29 cellular contexts compared by ENCODE assay signal in the genomic region with DNA sequence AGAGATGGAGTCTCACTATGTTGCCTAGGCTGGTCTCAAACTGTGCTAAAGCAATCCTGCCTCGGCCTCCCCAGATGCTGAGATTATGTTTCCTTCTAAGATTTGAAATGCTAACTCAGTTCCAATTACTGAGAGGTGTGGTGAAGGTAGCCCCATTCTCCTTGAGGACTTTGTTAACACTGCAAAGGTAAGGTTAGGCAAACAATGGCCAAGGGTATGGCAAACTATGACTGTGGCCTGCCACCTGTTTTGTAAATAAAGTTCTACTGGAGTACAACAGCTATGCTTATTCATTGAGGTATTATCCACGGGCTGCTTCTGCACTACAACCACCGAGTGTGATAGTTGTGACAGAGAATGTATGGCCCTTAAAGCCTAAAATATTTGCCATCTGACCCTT. TPM values are rescaled to one million over a fixed set of nuclear protein-coding genes. Genes with fewer than 3 reads are reported as not detected.
"Had no signal": no experiment of that assay in that cellular context is flagged by ENCODE, and none has a peak within 500 bp of the region (broad histone marks: within the 10 kb centered on the region; RNA-seq: fewer than 3 reads in every experiment).

No MANE protein-coding gene starts in this region.

- H3K27me3 Mint-ChIP-seq: activated B cell treated with CpG ODN at 0.5 μM for 24 hours; activated T-helper 17 cell treated with anti-CD3 and anti-CD28 coated beads, Interleukin-2, amount 50 U/mL, for 72 hours; brain had no signal

- H3K9me3 Mint-ChIP-seq: activated B cell treated with CpG ODN at 0.5 μM for 24 hours; activated naive CD4-positive, alpha-beta T cell treated with anti-CD3 and anti-CD28 coated beads, Interleukin-2, amount 50 U/mL, for 72 hours; activated T-helper 17 cell treated with anti-CD3 and anti-CD28 coated beads, Interleukin-2, amount 50 U/mL, for 72 hours; brain; nephron progenitor cell; T-helper 1 cell treated with Interleukin-12 subunit alpha and Interleukin-12 subunit beta and Interleukin-4 antibody, amounts not matched to agents 30 μg/mL and 1 μg/mL, for 36 hours had no signal

- H3K4me3 Mint-ChIP-seq: activated B cell treated with CpG ODN at 0.5 μM for 24 hours; activated T-helper 17 cell treated with anti-CD3 and anti-CD28 coated beads, Interleukin-2, amount 50 U/mL, for 72 hours; brain; nephron progenitor cell; T-helper 1 cell treated with Interleukin-12 subunit alpha and Interleukin-12 subunit beta and Interleukin-4 antibody, amounts not matched to agents 30 μg/mL and 1 μg/mL, for 36 hours had no signal

- H3K4me1 Mint-ChIP-seq: activated B cell treated with CpG ODN at 0.5 μM for 24 hours; activated T-helper 17 cell treated with anti-CD3 and anti-CD28 coated beads, Interleukin-2, amount 50 U/mL, for 72 hours; brain; nephron progenitor cell had no signal

- H3K9me3 ChIP-seq: esophagus muscularis mucosa, pancreas, psoas muscle, right atrium auricular region, tibial artery had no signal

- H3K27ac Mint-ChIP-seq: activated B cell treated with CpG ODN at 0.5 μM for 24 hours; activated T-helper 17 cell treated with anti-CD3 and anti-CD28 coated beads, Interleukin-2, amount 50 U/mL, for 72 hours; brain; nephron progenitor cell; T-helper 1 cell treated with Interleukin-12 subunit alpha and Interleukin-12 subunit beta and Interleukin-4 antibody, amounts not matched to agents 30 μg/mL and 1 μg/mL, for 36 hours had no signal

- H3K27me3 ChIP-seq: esophagus muscularis mucosa, hepatocyte, pancreas, right atrium auricular region, tibial artery had no signal

- H3K27ac ChIP-seq: esophagus muscularis mucosa, hepatocyte, pancreas, psoas muscle, right atrium auricular region, tibial artery had no signal

- H3K4me3 ChIP-seq: esophagus muscularis mucosa, hepatocyte, pancreas, psoas muscle, right atrium auricular region, tibial artery had no signal

- DNase-seq: activated B cell treated with CpG ODN at 0.5 μM for 24 hours; activated CD4-positive, alpha-beta T cell treated with anti-CD3 and anti-CD28 coated beads for 4 hours; activated CD4-positive, alpha-beta T cell treated with anti-CD3 and anti-CD28 coated beads, Interleukin-2, amount 50 U/mL, for 48 hours; aorta; caudate nucleus; effector memory CD4-positive, alpha-beta T cell; glutamatergic neuron; mesenchymal stem cell; nephron progenitor cell; pancreas; psoas muscle; stimulated activated CD4-positive, alpha-beta T cell treated with anti-CD3 and anti-CD28 coated beads, Interleukin-12 subunit alpha, Interleukin-12 subunit beta, amount 100 ng/mL, for 4 hours; stimulated activated CD4-positive, alpha-beta T cell treated with anti-CD3 and anti-CD28 coated beads, Interleukin-4, amount 100 ng/mL, for 4 hours; stimulated activated naive CD8-positive, alpha-beta T cell treated with anti-CD3 and anti-CD28 coated beads, Interleukin-15, Interleukin-2, amounts not matched to agents 100 U/mL and 50 U/mL, for 24 hours; T1000; tibial artery had no signal

- H3K4me1 ChIP-seq: pancreas, psoas muscle, right atrium auricular region, tibial artery had no signal

RNA-seq across cellular contexts. Expression of a gene that starts 20.7 kb away (rescaled TPM):
- total RNA-seq: activated B cell treated with CpG ODN at 0.5 μM for 24 hours; activated naive CD4-positive, alpha-beta T cell treated with anti-CD3 and anti-CD28 coated beads, Interleukin-2, amount 50 U/mL, for 72 hours; activated T-helper 17 cell treated with anti-CD3 and anti-CD28 coated beads, Interleukin-2, amount 50 U/mL, for 72 hours; aorta; dermis microvascular lymphatic vessel endothelial cell; esophagus muscularis mucosa; frontal cortex; lower leg skin; mononuclear cell; psoas muscle; right atrium auricular region; skeletal muscle tissue; ureter had no signal
